Comparison of ENCODE assay signal across 11 cellular contexts in the genomic region with DNA sequence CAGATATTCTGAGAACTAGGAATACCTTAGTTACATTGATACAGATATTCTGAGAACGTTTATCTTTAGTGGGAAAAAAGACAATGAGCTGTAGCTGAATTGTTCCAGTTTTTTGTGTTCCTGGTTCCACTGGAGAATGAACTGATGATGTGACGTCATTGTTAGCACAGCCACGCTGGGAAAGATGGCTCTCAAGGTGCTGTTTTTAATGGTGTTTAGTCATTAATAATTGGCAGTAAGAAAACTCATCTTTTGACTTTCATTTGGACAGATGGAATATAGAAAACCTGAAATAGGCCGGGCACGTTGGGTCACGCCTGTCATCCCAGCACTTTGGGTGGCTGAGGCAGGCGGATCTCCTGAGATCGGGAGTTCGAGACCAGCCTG. TPM values are rescaled to one million over a fixed set of nuclear protein-coding genes. Genes with fewer than 3 reads are reported as not detected.
DNase-seq lines count a peak whose midpoint lies in the region; ATAC-seq and TF ChIP-seq lines count a peak whose summit lies in the region.
"Had no signal": no experiment of that assay in that cellular context is flagged by ENCODE, and none has a peak within 500 bp of the region (broad histone marks: within the 10 kb centered on the region; RNA-seq: fewer than 3 reads in every experiment).

No MANE protein-coding gene starts in this region.

- no peaks in the 10 kb centered on the region for H3K9me3 Mint-ChIP-seq in activated CD8-positive, alpha-beta memory T cell treated with anti-CD3 and anti-CD28 coated beads, Interleukin-2, amount 10 ng/mL, durations not matched to agents 7 days and 5 days (ENCODE audit: low read depth)
- H3K9me3 Mint-ChIP-seq in stimulated activated naive B cell treated with anti-CD40 and anti-IgM and Interleukin-4, amounts not matched to agents 10 μg/mL and 1 μg/mL and 100 μg/mL, for 72 hours: no peaks in the 10 kb centered on the region

- H3K4me3 Mint-ChIP-seq in activated CD8-positive, alpha-beta memory T cell treated with anti-CD3 and anti-CD28 coated beads, Interleukin-2, amount 10 ng/mL, durations not matched to agents 7 days and 5 days: no peak overlapping the region
- H3K4me3 Mint-ChIP-seq in stimulated activated naive B cell treated with anti-CD40 and anti-IgM and Interleukin-4, amounts not matched to agents 10 μg/mL and 1 μg/mL and 100 μg/mL, for 72 hours: no peak overlapping the region

- H3K27ac Mint-ChIP-seq in activated CD8-positive, alpha-beta memory T cell treated with anti-CD3 and anti-CD28 coated beads, Interleukin-2, amount 10 ng/mL, durations not matched to agents 7 days and 5 days: peak overlapping the region; percentile 2
- peak overlapping the region; percentile 42 for H3K27ac Mint-ChIP-seq in stimulated activated naive B cell treated with anti-CD40 and anti-IgM and Interleukin-4, amounts not matched to agents 10 μg/mL and 1 μg/mL and 100 μg/mL, for 72 hours

- no peaks in the 10 kb centered on the region for H3K27me3 Mint-ChIP-seq in activated CD8-positive, alpha-beta memory T cell treated with anti-CD3 and anti-CD28 coated beads, Interleukin-2, amount 10 ng/mL, durations not matched to agents 7 days and 5 days
- H3K27me3 Mint-ChIP-seq in stimulated activated naive B cell treated with anti-CD40 and anti-IgM and Interleukin-4, amounts not matched to agents 10 μg/mL and 1 μg/mL and 100 μg/mL, for 72 hours: no peaks in the 10 kb centered on the region

- CTCF ChIA-PET in activated CD8-positive, alpha-beta memory T cell treated with anti-CD3 and anti-CD28 coated beads, Interleukin-2, amount 10 ng/mL, durations not matched to agents 7 days and 5 days (lab: Charles Lee): interaction anchor here (1.4 to 2.1 kb wide), 3 partner anchors 9 to 25 kb away, joined by 4 to 7 read pairs (median 7); no protein-coding TSS in a partner anchor

- H3K4me1 ChIP-seq in gastroesophageal sphincter: peaks cover 11 to 97% (median 51%) of the 10 kb centered on the region in 3 donors
- peaks cover 22 to 100% (median 77%) of the 10 kb centered on the region in 6 donors for H3K4me1 ChIP-seq in spleen

- no peak for TF ChIP-seq POLR2A in gastroesophageal sphincter (IDR thresholded peaks at IDR 0.05)
- no peak for TF ChIP-seq POLR2A in spleen (IDR thresholded peaks at IDR 0.05)

- 60 to 74% methylated on average over 6 to 8 of the region's 9 CpGs for WGBS in gastroesophageal sphincter (ENCODE audit: low coverage in 1 of 2), 2 donors
- 84 to 92% (median 91%) methylated on average over 9 of the region's 9 CpGs for WGBS in spleen, 5 donors

- peaks cover 3% of the 10 kb centered on the region for H3K36me3 Mint-ChIP-seq in activated CD8-positive, alpha-beta memory T cell treated with anti-CD3 and anti-CD28 coated beads, Interleukin-2, amount 10 ng/mL, durations not matched to agents 7 days and 5 days
- peaks cover 8 to 19% of the 10 kb centered on the region in 2 donors for H3K36me3 Mint-ChIP-seq in stimulated activated naive B cell treated with anti-CD40 and anti-IgM and Interleukin-4, amounts not matched to agents 10 μg/mL and 1 μg/mL and 100 μg/mL, for 72 hours

- peak overlapping the region; percentile 68 for H3K27ac ChIP-seq in VCaP
- H3K27ac ChIP-seq in gastroesophageal sphincter: peak overlapping the region in 3 of 4 donors; percentile 77 to 83 (median 78)
- H3K27ac ChIP-seq in spleen: no peak overlapping the region

- no peak for TF ChIP-seq CTCF in VCaP (conservative IDR thresholded peaks at IDR 0.05)
- TF ChIP-seq CTCF in gastroesophageal sphincter (IDR thresholded peaks at IDR 0.05): no peak
- no peak for TF ChIP-seq CTCF in spleen (IDR thresholded peaks at IDR 0.05 in 8 of 11, conservative IDR thresholded peaks at IDR 0.05 in 3 of 11)

- no peaks in the 10 kb centered on the region for H3K27me3 ChIP-seq in gastroesophageal sphincter
- no peaks in the 10 kb centered on the region for H3K27me3 ChIP-seq in spleen (replicated peaks in 1 of 7)

- TF ChIP-seq EP300 in gastroesophageal sphincter (IDR thresholded peaks at IDR 0.05): no peak

- peaks cover 54% of the 10 kb centered on the region for H3K4me1 Mint-ChIP-seq in activated CD8-positive, alpha-beta memory T cell treated with anti-CD3 and anti-CD28 coated beads, Interleukin-2, amount 10 ng/mL, durations not matched to agents 7 days and 5 days
- peaks cover 46 to 64% of the 10 kb centered on the region in 2 donors for H3K4me1 Mint-ChIP-seq in stimulated activated naive B cell treated with anti-CD40 and anti-IgM and Interleukin-4, amounts not matched to agents 10 μg/mL and 1 μg/mL and 100 μg/mL, for 72 hours

- intact Hi-C loops in spleen (cut with DNase I; ENCODE audit: low total_unique reads): no loop called here

- H3K36me3 ChIP-seq in gastroesophageal sphincter (no peaks in the 10 kb centered on the region), spleen (no peaks in the 10 kb centered on the region)

- ATAC-seq in activated CD8-positive, alpha-beta memory T cell treated with anti-CD3 and anti-CD28 coated beads, Interleukin-2, amount 10 ng/mL, durations not matched to agents 7 days and 5 days: no peak
- ATAC-seq in gastroesophageal sphincter (no peak), GM21367 (IDR thresholded peaks at IDR 0.05; ENCODE audit: unreplicated experiment) (no peak), GM18873 (IDR thresholded peaks at IDR 0.05; ENCODE audit: low FRiP score, unreplicated experiment) (no peak)
- ATAC-seq in stimulated activated naive B cell treated with anti-CD40 and anti-IgM and Interleukin-4, amounts not matched to agents 10 μg/mL and 1 μg/mL and 100 μg/mL, for 72 hours (replicated peaks): no peak

- DNase-seq in activated CD8-positive, alpha-beta memory T cell treated with anti-CD3 and anti-CD28 coated beads, Interleukin-2, amount 10 ng/mL, durations not matched to agents 7 days and 5 days: no peak
- DNase-seq in activated CD8-positive, alpha-beta memory T cell treated with anti-CD3 and anti-CD28 coated beads, Interleukin-2, amount 50 U/mL, for 48 hours: no peak
- no peak for DNase-seq in stimulated activated naive B cell treated with anti-CD40 and anti-IgM and Interleukin-4, amounts not matched to agents 10 μg/mL and 1 μg/mL and 100 μg/mL, for 72 hours
- no peak for DNase-seq in spleen
- DNase-seq: kidney, NCI-H1436 treated with DMSO at 0.1 percent for 48 hours, NCI-H446 treated with DMSO at 0.1 percent for 48 hours had no signal

- H3K9me3 ChIP-seq in gastroesophageal sphincter: no peaks in the 10 kb centered on the region
- no peaks in the 10 kb centered on the region for H3K9me3 ChIP-seq in spleen

- H3K4me3 ChIP-seq in gastroesophageal sphincter (no peak overlapping the region), spleen (no peak overlapping the region)

RNA-seq across cellular contexts. Expression of gene FOXK2, which starts 10.4 kb away (rescaled TPM):
- 10 to 100 TPM; 81.7 to 85.1 TPM for total RNA-seq in activated CD8-positive, alpha-beta memory T cell treated with anti-CD3 and anti-CD28 coated beads, Interleukin-2, amount 10 ng/mL, durations not matched to agents 7 days and 5 days
- total RNA-seq in gastroesophageal sphincter: 10 to 100 TPM; 35.1 to 63.4 (median 52.6) TPM
- 10 to 100 TPM; 39.9 to 55.1 (median 45.6) TPM for total RNA-seq in spleen
- 10 to 100 TPM; 10.4 to 16.7 (median 12.4) TPM for polyA plus RNA-seq in spleen

Comparison
In these comparisons a context has a peak if more than half of its experiments do, and no peak if none do; other contexts are left out.
1. H3K27ac ChIP-seq: peak in VCaP (single experiment) and gastroesophageal sphincter (3 of 4); none in spleen (0 of 8).